In the genomic region with DNA sequence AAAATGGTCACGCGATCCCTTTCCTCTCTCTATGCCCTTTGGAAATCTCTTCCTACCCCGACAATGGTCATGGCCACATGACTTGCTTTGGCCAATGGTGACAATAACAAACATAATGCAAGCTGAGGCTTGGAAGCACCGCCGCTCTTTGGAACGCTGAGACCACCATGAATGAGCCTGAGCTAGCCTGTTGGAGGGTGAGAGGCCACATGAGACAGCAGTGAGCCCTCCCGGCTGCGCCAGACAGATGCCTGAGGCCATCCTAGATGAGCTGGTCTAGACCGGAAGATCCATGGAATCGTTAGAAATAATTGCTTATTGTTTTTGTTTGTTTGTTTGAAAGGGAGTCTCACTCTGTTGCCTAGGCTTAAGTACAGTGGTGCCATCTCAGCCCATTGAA, we compare ENCODE assay signal across 16 cellular contexts.
A peak's percentile ranks its signal among the peaks of the same experiment; 100 is the strongest.
DNase-seq lines count a peak whose midpoint lies in the region; ATAC-seq and TF ChIP-seq lines count a peak whose summit lies in the region.
"Had no signal": no experiment of that assay in that cellular context is flagged by ENCODE, and none has a peak within 500 bp of the region (broad histone marks: within the 10 kb centered on the region; RNA-seq: fewer than 3 reads in every experiment).

No MANE protein-coding gene starts in this region.

- no peak for TF ChIP-seq CTCF in GM10248 (IDR thresholded peaks at IDR 0.05; ENCODE audit: control extremely low read depth, extremely low read depth, low read depth, missing control alignments)

- POLR2A ChIA-PET in GM10248 (lab: Yijun Ruan, JAX): no interaction called here

- CTCF ChIA-PET in GM10248 (lab: Yijun Ruan, JAX): interaction anchor here (0.8 to 1.0 kb wide), 2 partner anchors 14 to 18 kb away, joined by 3 read pairs; no protein-coding TSS in a partner anchor

- intact Hi-C loops in sciatic nerve (cut with DNase I): no loop called here

- DNase-seq in NCI-H69 (lab: John Stamatoyannopoulos, UW): peak; percentile 25
- peak; percentile 24 for DNase-seq in foreskin melanocyte
- DNase-seq in mesenteric fat pad (ENCODE audit: low spot score): peak; percentile 67
- DNase-seq in sciatic nerve (ENCODE audit: low spot score): peak; percentile 7
- no peak for DNase-seq in GM10248 (ENCODE audit: extremely low spot score)
- no peak for DNase-seq in NOMO-1 treated with dmso at 0.1 percent for 144 hours (lab: John Stamatoyannopoulos, UW; ENCODE audit: unreplicated experiment)
- DNase-seq in GM03348 (ENCODE audit: low spot score): no peak
- DNase-seq: AML-193; Caco-2; Calu3; CD4-positive, alpha-beta T cell; CD8-positive, alpha-beta T cell; DMS79 treated with DMSO at 0.1 percent for 48 hours; GF-D8 had no signal

- ATAC-seq in sciatic nerve (no peak), GM18868 (IDR thresholded peaks at IDR 0.05; ENCODE audit: unreplicated experiment) (no peak)
- ATAC-seq: A549; CD8-positive, alpha-beta T cell had no signal

Comparison
In these comparisons a context has a peak if more than half of its experiments do, and no peak if none do; other contexts are left out.
1. DNase-seq: peak in NCI-H69 (single experiment), foreskin melanocyte (single experiment), mesenteric fat pad (single experiment) and sciatic nerve (single experiment); none in GM10248 (single experiment), NOMO-1 treated with dmso at 0.1 percent for 144 hours (single experiment) and GM03348 (single experiment).